8 cellular contexts compared by ENCODE assay signal in the genomic region with DNA sequence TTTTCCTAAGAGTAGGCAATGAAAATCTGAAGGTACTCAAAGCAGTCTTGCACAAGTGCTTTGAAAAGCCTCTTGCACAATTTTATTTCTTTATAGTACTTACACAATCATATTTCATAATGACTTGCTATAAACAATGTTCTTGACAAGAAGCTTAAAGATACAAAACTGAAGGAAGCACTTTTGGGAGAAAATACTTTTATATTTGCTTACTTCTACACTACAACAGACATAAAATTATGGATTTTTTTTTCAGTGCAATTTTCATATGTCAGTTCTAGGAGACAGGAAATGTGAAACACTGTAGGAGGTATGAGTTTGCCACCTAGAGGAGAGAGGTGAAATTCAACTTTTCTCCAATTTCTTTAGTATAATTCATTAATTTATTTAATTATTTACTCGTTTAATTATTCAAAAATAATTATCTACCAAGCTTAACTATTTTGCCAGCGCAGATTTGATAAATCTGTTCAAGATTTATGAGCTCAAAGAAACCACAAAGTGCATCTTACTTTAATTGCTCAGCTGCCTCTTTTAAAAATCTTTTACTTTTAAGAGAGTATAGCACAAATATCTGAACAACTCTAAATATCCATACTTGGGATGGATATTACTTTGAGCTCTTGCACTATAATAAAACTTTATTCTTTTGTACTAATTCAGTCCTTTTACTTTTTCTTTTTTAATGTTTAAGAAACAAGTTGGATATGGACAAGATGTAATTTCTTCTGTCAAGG. TPM values are rescaled to one million over a fixed set of nuclear protein-coding genes. Genes with fewer than 3 reads are reported as not detected.
DNase-seq lines count a peak whose midpoint lies in the region; ATAC-seq, FAIRE-seq and TF ChIP-seq lines count a peak whose summit lies in the region.

No MANE protein-coding gene starts in this region.

- no peak overlapping the region for H2AK5ac ChIP-seq in H1 (ENCODE audit: low read depth, low read length)

- ATAC-seq in stimulated activated effector memory CD8-positive, alpha-beta T cell treated with anti-CD3 and anti-CD28 coated beads, Interleukin-12 subunit alpha, Interleukin-12 subunit beta, amount 100 ng/mL, for 72 hours, result no peak

- H3K9ac ChIP-seq in H1 (replicated peaks in 1 of 4; ENCODE audit: extremely low read depth in 1 of 4, low read depth in 3 of 4, low read length in 3 of 4), result no peak overlapping the region

- H3K4me1 ChIP-seq in breast epithelium (no peaks in the 10 kb centered on the region), H1 (replicated peaks in 1 of 4; ENCODE audit: control insufficient read depth in 3 of 4, insufficient read depth in 4 of 4, low read length in 3 of 4) (peaks cover 0 to 4% (median 0%) of the 10 kb centered on the region in 4 experiments; a peak in 1 of 7 replicates)

- no peak overlapping the region for H2BK15ac ChIP-seq in H1 (ENCODE audit: low read length)

- H3K23me2 ChIP-seq in H1 (ENCODE audit: low read depth, low read length), result no peaks in the 10 kb centered on the region

- no peak overlapping the region for H2AFZ ChIP-seq in H1 (ENCODE audit: low read length)

- no peak for TF ChIP-seq EP300 in H1 (IDR thresholded peaks at IDR 0.05; ENCODE audit: borderline replicate concordance in 1 of 2, low read depth in 2 of 2, low read length in 2 of 2)

- H3K27ac Mint-ChIP-seq in MCF 10A (ENCODE audit: low read depth, unreplicated experiment), result no peak overlapping the region
- H3K27ac Mint-ChIP-seq in stimulated activated effector memory CD8-positive, alpha-beta T cell treated with anti-CD3 and anti-CD28 coated beads, Interleukin-12 subunit alpha, Interleukin-12 subunit beta, amount 100 ng/mL, for 72 hours, result no peak overlapping the region

- H3K4me1 Mint-ChIP-seq in MCF 10A (ENCODE audit: insufficient read depth, unreplicated experiment), result no peaks in the 10 kb centered on the region
- peaks cover 7% of the 10 kb centered on the region for H3K4me1 Mint-ChIP-seq in stimulated activated effector memory CD8-positive, alpha-beta T cell treated with anti-CD3 and anti-CD28 coated beads, Interleukin-12 subunit alpha, Interleukin-12 subunit beta, amount 100 ng/mL, for 72 hours

- no peak overlapping the region for H3K23ac ChIP-seq in H1 (ENCODE audit: insufficient read length)

- no peaks in the 10 kb centered on the region for H3K9me3 Mint-ChIP-seq in MCF 10A (ENCODE audit: unreplicated experiment)
- no peaks in the 10 kb centered on the region for H3K9me3 Mint-ChIP-seq in stimulated activated effector memory CD8-positive, alpha-beta T cell treated with anti-CD3 and anti-CD28 coated beads, Interleukin-12 subunit alpha, Interleukin-12 subunit beta, amount 100 ng/mL, for 72 hours

- H3K27me3 Mint-ChIP-seq in MCF 10A (ENCODE audit: insufficient read depth, unreplicated experiment), result no peaks in the 10 kb centered on the region

- H3K4me2 ChIP-seq in H1 (ENCODE audit: insufficient read depth in 1 of 2, low read depth in 2 of 2, low read length in 2 of 2), result no peak overlapping the region

- no TSS peak for BruUV-seq in MCF 10A (replicated peaks; lab: Mats Ljungman, UMichigan)

- intact Hi-C loops in breast epithelium (cut with DNase I; ENCODE audit: low total_unique reads) (no loop called here), MCF 10A (cut with micrococcal nuclease) (no loop called here)

- H3K79me1 ChIP-seq in H1 (ENCODE audit: low read depth, low read length), result no peaks in the 10 kb centered on the region

- H3K27me3 ChIP-seq in breast epithelium (no peaks in the 10 kb centered on the region), H1 (replicated peaks in 1 of 4; ENCODE audit: control insufficient read depth in 3 of 4, extremely low read depth in 1 of 4, insufficient read depth in 3 of 4, low read length in 3 of 4) (no peaks in the 10 kb centered on the region)

- 73% methylated on average over 2 of the region's 2 CpGs; no CpG with 5 or more reads in 1 of the 2 experiments for WGBS in H1 (ENCODE audit: extremely low coverage in 1 of 2, insufficient coverage in 1 of 2, insufficient read length in 1 of 2, insufficient replicate concordance in 2 of 2, low coverage in 1 of 2, low lambda C conversion rate in 2 of 2, missing lambda C conversion rate in 1 of 2), 2 experiments

- peak; percentile 35 to 49 for TF ChIP-seq RAD21 in H1 (IDR thresholded peaks at IDR 0.05 in 1 of 2, conservative IDR thresholded peaks at IDR 0.05 in 1 of 2; ENCODE audit: low read depth in 2 of 2, low read length in 2 of 2)

- TF ChIP-seq POLR2A in breast epithelium (IDR thresholded peaks at IDR 0.05) (no peak), H1 (IDR thresholded peaks at IDR 0.05; ENCODE audit: control extremely low read depth in 1 of 2, low read depth in 2 of 2, low read length in 2 of 2) (no peak)

- no peak overlapping the region for H3K4me3 Mint-ChIP-seq in MCF 10A (ENCODE audit: unreplicated experiment)
- H3K4me3 Mint-ChIP-seq in stimulated activated effector memory CD8-positive, alpha-beta T cell treated with anti-CD3 and anti-CD28 coated beads, Interleukin-12 subunit alpha, Interleukin-12 subunit beta, amount 100 ng/mL, for 72 hours, result no peak overlapping the region

- no peak overlapping the region for H3K27ac ChIP-seq in breast epithelium
- H3K27ac ChIP-seq in H1 (ENCODE audit: low read depth, low read length), result no peak overlapping the region

- H3K79me2 ChIP-seq in H1 (ENCODE audit: control insufficient read depth in 1 of 2, insufficient read depth in 2 of 2, low read length in 2 of 2), result no peaks in the 10 kb centered on the region

- H3K14ac ChIP-seq in H1 (ENCODE audit: insufficient read length), result no peak overlapping the region

- H3K36me3 ChIP-seq in breast epithelium (no peaks in the 10 kb centered on the region), H1 (ENCODE audit: control insufficient read depth in 2 of 4, insufficient read depth in 4 of 4, low read length in 3 of 4) (no peaks in the 10 kb centered on the region)

- no peaks in the 10 kb centered on the region for H3K36me3 Mint-ChIP-seq in MCF 10A (ENCODE audit: insufficient read depth, unreplicated experiment)
- H3K36me3 Mint-ChIP-seq in stimulated activated effector memory CD8-positive, alpha-beta T cell treated with anti-CD3 and anti-CD28 coated beads, Interleukin-12 subunit alpha, Interleukin-12 subunit beta, amount 100 ng/mL, for 72 hours, result no peaks in the 10 kb centered on the region

- no peaks in the 10 kb centered on the region for H4K20me1 ChIP-seq in H1 (replicated peaks in 1 of 2; ENCODE audit: control insufficient read depth in 1 of 2, insufficient read depth in 2 of 2, low read length in 2 of 2)

- POLR2A ChIA-PET in MCF 10A (lab: Yijun Ruan, JAX), result no interaction called here
- POLR2A ChIA-PET in H1 (lab: Charles Lee; ENCODE audit: partially characterized antibody), result no interaction called here

- H4K5ac ChIP-seq in H1 (ENCODE audit: insufficient read length, low read depth, low read length), result no peak overlapping the region

- H2BK5ac ChIP-seq in H1 (ENCODE audit: low read depth, low read length), result no peak overlapping the region

- H2BK12ac ChIP-seq in H1 (ENCODE audit: low read depth, low read length), result no peak overlapping the region

- no peaks in the 10 kb centered on the region for H3K9me3 ChIP-seq in breast epithelium
- no peaks in the 10 kb centered on the region for H3K9me3 ChIP-seq in H1 (ENCODE audit: insufficient read depth in 2 of 2, low read depth in 1 of 2, low read length in 1 of 2)

- TF ChIP-seq CTCF in breast epithelium (IDR thresholded peaks at IDR 0.05) (peak in 2 of 3 donors; percentile 18 to 35), MCF 10A (IDR thresholded peaks at IDR 0.05; ENCODE audit: unreplicated experiment) (no peak), H1 (IDR thresholded peaks at IDR 0.05; ENCODE audit: control extremely low read depth in 1 of 3, insufficient read depth in 1 of 3, low read depth in 1 of 3, low read length in 3 of 3) (no peak; a peak in 1 of 4 replicates)

- no peak overlapping the region for H4K8ac ChIP-seq in H1 (ENCODE audit: extremely low read depth, insufficient read depth, low read length)

- no peak overlapping the region for H3K18ac ChIP-seq in H1 (ENCODE audit: extremely low read depth, low read length)

- no peak overlapping the region for H3K4ac ChIP-seq in H1 (replicated peaks; ENCODE audit: insufficient read length, low read depth, low read length)

- H3K4me3 ChIP-seq in breast epithelium, result no peak overlapping the region
- H3K4me3 ChIP-seq in H1 (ENCODE audit: extremely low read depth in 1 of 4, insufficient read depth in 2 of 4, low read depth in 3 of 4, low read length in 4 of 4), result no peak overlapping the region

- no peak overlapping the region for H2BK120ac ChIP-seq in H1 (replicated peaks; ENCODE audit: low read depth, low read length)

- DNase-seq in breast epithelium (ENCODE audit: low spot score in 2 of 2) (no peak), MCF 10A (ENCODE audit: unreplicated experiment) (no peak), NCI-H2029 (lab: John Stamatoyannopoulos, UW) (peak; percentile 29), H1 (ENCODE audit: low read depth in 1 of 2, low spot score in 2 of 2) (no peak), pons (ENCODE audit: low spot score) (peak; percentile 12), epidermal melanocyte (ENCODE audit: insufficient read length, low spot score) (no peak), NCI-H1048 (lab: John Stamatoyannopoulos, UW) (no peak)
- no peak for DNase-seq in stimulated activated effector memory CD8-positive, alpha-beta T cell treated with anti-CD3 and anti-CD28 coated beads, Interleukin-12 subunit alpha, Interleukin-12 subunit beta, amount 100 ng/mL, for 72 hours (ENCODE audit: low spot score in 2 of 2)

- H3K56ac ChIP-seq in H1 (replicated peaks; ENCODE audit: insufficient read length, low read depth, low read length), result no peak overlapping the region

- H4K91ac ChIP-seq in H1 (replicated peaks; ENCODE audit: insufficient read length, low read length), result no peak overlapping the region

- FAIRE-seq in H1 (lab: Jason Lieb, UNC), result peak; percentile 7

- CTCF ChIA-PET in MCF 10A (lab: Yijun Ruan, JAX), result no interaction called here
- CTCF ChIA-PET in H1 (lab: Charles Lee; ENCODE audit: partially characterized antibody), result interaction anchor here (0.5 to 4.7 kb wide), 19 partner anchors 8 to 1268 kb away, joined by 3 to 32 read pairs (median 5); no protein-coding TSS in a partner anchor

- no peak overlapping the region for H2BK20ac ChIP-seq in H1 (ENCODE audit: low read length)

RNA-seq across cellular contexts. Expression of gene CDKN2B, which starts 29.0 kb away (rescaled TPM):
- total RNA-seq in breast epithelium (10 to 100 TPM in 2 of 3 donors, 1 to 10 TPM in 1; 7.3 to 70.1 (median 18.4) TPM), MCF 10A (2022) (not detected in 2 replicates)
- 0.31 and 0.88 TPM in 2 replicates for total RNA-seq in H1 (2021; fragmentation: NEBNext Ultra II Directional; extraction: Animal tissue kit (Norgen Biotek cat#: 25700))
- 0.11 and 0.20 TPM in 2 replicates for polyA plus RNA-seq in H1 (2011; rRNA removed)
- 0.06 TPM for polyA plus RNA-seq in H1 (2011; cell fraction: cytosol; rRNA removed)
- polyA plus RNA-seq in H1 (2011; cell fraction: nucleus; rRNA removed), result 0.07 TPM
- polyA plus RNA-seq in H1 (2012, experiment 1 of 2), result 0.10 to 0.80 TPM (median 0.17 TPM) in 4 replicates
- polyA plus RNA-seq in H1 (2012, experiment 2 of 2), result not detected
- 0.10 TPM for polyA plus RNA-seq in H1 (2013, experiment 1 of 2)
- 0.15 TPM for polyA plus RNA-seq in H1 (2013, experiment 2 of 2)
- not detected in 2 replicates for polyA minus RNA-seq in H1 (2011; rRNA and poly(A)+ RNA removed)
- not detected for polyA minus RNA-seq in H1 (2011; cell fraction: cytosol; rRNA and poly(A)+ RNA removed)
- 2.1 TPM for polyA minus RNA-seq in H1 (2011; cell fraction: nucleus; rRNA and poly(A)+ RNA removed)

RNA-seq across cellular contexts. Expression of gene CDKN2B-AS1, which starts 43.5 kb away (rescaled TPM):
- total RNA-seq in breast epithelium (1 to 10 TPM; 1.3 to 4.6 (median 3.2) TPM), MCF 10A (2022) (not detected in 2 replicates)
- total RNA-seq in H1 (2021; fragmentation: NEBNext Ultra II Directional; extraction: Animal tissue kit (Norgen Biotek cat#: 25700)), result not detected in 2 replicates
- not detected in 2 replicates for polyA plus RNA-seq in H1 (2011; rRNA removed)
- not detected for polyA plus RNA-seq in H1 (2011; cell fraction: cytosol; rRNA removed)
- polyA plus RNA-seq in H1 (2011; cell fraction: nucleus; rRNA removed), result not detected
- not detected in 4 replicates for polyA plus RNA-seq in H1 (2012, experiment 1 of 2)
- polyA plus RNA-seq in H1 (2012, experiment 2 of 2), result not detected
- not detected for polyA plus RNA-seq in H1 (2013, experiment 1 of 2)
- not detected for polyA plus RNA-seq in H1 (2013, experiment 2 of 2)
- polyA minus RNA-seq in H1 (2011; rRNA and poly(A)+ RNA removed), result not detected in 2 replicates
- not detected for polyA minus RNA-seq in H1 (2011; cell fraction: cytosol; rRNA and poly(A)+ RNA removed)
- polyA minus RNA-seq in H1 (2011; cell fraction: nucleus; rRNA and poly(A)+ RNA removed), result not detected

RNA-seq across cellular contexts. Expression of gene CDKN2A, which starts 43.9 kb away (rescaled TPM):
- 10 to 100 TPM in 1 of 3 donors, 1 to 10 TPM in 1, under 1 TPM in 1; 0.80 to 19.3 (median 3.5) TPM for total RNA-seq in breast epithelium
- not detected in 2 replicates for total RNA-seq in MCF 10A (2022)
- total RNA-seq in H1 (2021; fragmentation: NEBNext Ultra II Directional; extraction: Animal tissue kit (Norgen Biotek cat#: 25700)), result 0.69 and 0.73 TPM in 2 replicates
- 0.51 and 0.91 TPM in 2 replicates for polyA plus RNA-seq in H1 (2011; rRNA removed)
- 0.52 TPM for polyA plus RNA-seq in H1 (2011; cell fraction: cytosol; rRNA removed)
- 0.50 TPM for polyA plus RNA-seq in H1 (2011; cell fraction: nucleus; rRNA removed)
- polyA plus RNA-seq in H1 (2012, experiment 1 of 2), result 0.21 to 0.46 TPM (median 0.37 TPM) in 3 of 4 replicates, not detected in the other
- 0.56 TPM for polyA plus RNA-seq in H1 (2012, experiment 2 of 2)
- polyA plus RNA-seq in H1 (2013, experiment 1 of 2), result 0.85 TPM
- 0.77 TPM for polyA plus RNA-seq in H1 (2013, experiment 2 of 2)
- not detected in 2 replicates for polyA minus RNA-seq in H1 (2011; rRNA and poly(A)+ RNA removed)
- polyA minus RNA-seq in H1 (2011; cell fraction: cytosol; rRNA and poly(A)+ RNA removed), result 1.1 TPM
- polyA minus RNA-seq in H1 (2011; cell fraction: nucleus; rRNA and poly(A)+ RNA removed), result 3.7 TPM

Comparison
In these comparisons a context has a peak if more than half of its experiments do, and no peak if none do; other contexts are left out.
1. CTCF ChIP-seq: peak in breast epithelium (2 of 3); none in MCF 10A (single experiment) and H1 (0 of 3).
2. DNase-seq: peak in NCI-H2029 (single experiment) and pons (single experiment); none in breast epithelium (0 of 2), MCF 10A (single experiment), H1 (0 of 2), epidermal melanocyte (single experiment), stimulated activated effector memory CD8-positive, alpha-beta T cell treated with anti-CD3 and anti-CD28 coated beads, Interleukin-12 subunit alpha, Interleukin-12 subunit beta, amount 100 ng/mL, for 72 hours (0 of 2) and NCI-H1048 (single experiment).